Comparison of ENCODE assay signal across 18 cellular contexts in the genomic region with DNA sequence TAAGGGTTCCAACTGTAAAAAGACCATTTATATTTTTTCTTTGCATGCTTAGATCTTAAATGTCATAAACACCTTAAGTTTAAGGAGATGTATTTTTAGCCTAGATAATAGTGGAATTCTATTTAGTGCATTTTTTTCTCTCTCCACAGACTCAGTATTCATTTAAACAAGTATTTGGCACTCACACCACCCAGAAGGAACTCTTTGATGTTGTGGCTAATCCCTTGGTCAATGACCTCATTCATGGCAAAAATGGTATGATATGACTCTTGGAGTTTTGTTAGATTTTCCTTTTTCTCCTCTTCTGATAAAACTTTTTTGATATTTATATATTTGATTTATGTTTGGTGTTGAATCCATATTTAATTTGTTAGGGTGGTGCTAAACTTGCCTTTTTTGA. TPM values are rescaled to one million over a fixed set of nuclear protein-coding genes. Genes with fewer than 3 reads are reported as not detected.
A peak's percentile ranks its signal among the peaks of the same experiment; 100 is the strongest.
DNase-seq lines count a peak whose midpoint lies in the region; ATAC-seq and TF ChIP-seq lines count a peak whose summit lies in the region.
"Had no signal": no experiment of that assay in that cellular context is flagged by ENCODE, and none has a peak within 500 bp of the region (broad histone marks: within the 10 kb centered on the region; RNA-seq: fewer than 3 reads in every experiment).

No MANE protein-coding gene starts in this region.

- no peaks in the 10 kb centered on the region for H3K4me1 ChIP-seq in endodermal cell (ENCODE audit: control insufficient read depth, insufficient read depth, low read length)
- no peaks in the 10 kb centered on the region for H3K4me1 ChIP-seq in upper lobe of left lung
- H3K4me1 ChIP-seq in Peyer's patch: no peaks in the 10 kb centered on the region

- H3K27me3 Mint-ChIP-seq in endodermal cell (ENCODE audit: insufficient read depth) (no peaks in the 10 kb centered on the region), osteocyte (ENCODE audit: unreplicated experiment) (no peaks in the 10 kb centered on the region)
- H3K27me3 Mint-ChIP-seq: IgD-negative memory B cell had no signal

- TF ChIP-seq EP300 in upper lobe of left lung (IDR thresholded peaks at IDR 0.05): no peak

- no peak for TF ChIP-seq CTCF in endodermal cell (conservative IDR thresholded peaks at IDR 0.05)
- TF ChIP-seq CTCF in osteocyte (IDR thresholded peaks at IDR 0.05): no peak
- no peak for TF ChIP-seq CTCF in upper lobe of left lung (IDR thresholded peaks at IDR 0.05)
- no peak for TF ChIP-seq CTCF in Peyer's patch (IDR thresholded peaks at IDR 0.05)

- H3K27ac ChIP-seq in endodermal cell (ENCODE audit: low read depth, low read length) (no peak overlapping the region), upper lobe of left lung (no peak overlapping the region), Peyer's patch (no peak overlapping the region)

- in situ Hi-C loops in SK-MEL-5 (cut with HindIII; ENCODE audit: low pct_unique_long_range_greater_than_20kb, low sequenced_read_pairs): no loop called here

- H3K4me1 Mint-ChIP-seq in endodermal cell (no peaks in the 10 kb centered on the region), osteocyte (ENCODE audit: unreplicated experiment) (peaks cover 51% of the 10 kb centered on the region)

- ATAC-seq in upper lobe of left lung (ENCODE audit: low FRiP score in 2 of 2): no peak
- ATAC-seq: PC-3, T-cell had no signal

- DNase-seq in EL: peak; percentile 41
- peak; percentile 88 for DNase-seq in SK-MEL-5 (ENCODE audit: low read depth, low spot score)
- no peak for DNase-seq in endodermal cell
- DNase-seq in osteocyte (ENCODE audit: extremely low spot score, unreplicated experiment): no peak
- DNase-seq in KG1 (lab: John Stamatoyannopoulos, UW): no peak
- DNase-seq in NCI-H1694 (lab: John Stamatoyannopoulos, UW): no peak
- no peak for DNase-seq in upper lobe of left lung
- no peak for DNase-seq in Peyer's patch
- DNase-seq: CD4-positive, alpha-beta memory T cell; DMS79 treated with DMSO at 0.1 percent for 48 hours; GF-D8; NCI-H1436; NCI-H2081; NCI-H774; PC-3; SK-N-SH; T-cell had no signal

- TF ChIP-seq POLR2A in upper lobe of left lung (IDR thresholded peaks at IDR 0.05) (no peak), Peyer's patch (IDR thresholded peaks at IDR 0.05) (no peak)

- H3K36me3 ChIP-seq in endodermal cell (ENCODE audit: control insufficient read depth, insufficient read depth, low read length) (peaks cover 93% of the 10 kb centered on the region), upper lobe of left lung (peaks cover 0 to 4% (median 1%) of the 10 kb centered on the region in 4 donors), Peyer's patch (no peaks in the 10 kb centered on the region)

- no peak overlapping the region for H3K4me3 Mint-ChIP-seq in endodermal cell
- no peak overlapping the region for H3K4me3 Mint-ChIP-seq in osteocyte (ENCODE audit: unreplicated experiment)
- H3K4me3 Mint-ChIP-seq: CD4-positive, alpha-beta memory T cell; IgD-negative memory B cell; T-cell had no signal

- H3K27ac Mint-ChIP-seq in endodermal cell: peak overlapping the region; percentile 44
- H3K27ac Mint-ChIP-seq in osteocyte (ENCODE audit: unreplicated experiment): peak overlapping the region; percentile 91
- H3K27ac Mint-ChIP-seq: IgD-negative memory B cell, T-cell had no signal

- H3K27me3 ChIP-seq in endodermal cell (ENCODE audit: control insufficient read depth, insufficient read depth, low read length, poor library complexity, severe bottlenecking) (no peaks in the 10 kb centered on the region), upper lobe of left lung (no peaks in the 10 kb centered on the region), Peyer's patch (no peaks in the 10 kb centered on the region)

- H3K9me3 Mint-ChIP-seq in endodermal cell (no peaks in the 10 kb centered on the region), osteocyte (ENCODE audit: unreplicated experiment) (no peaks in the 10 kb centered on the region)
- H3K9me3 Mint-ChIP-seq: CD4-positive, alpha-beta memory T cell; IgD-negative memory B cell; T-cell had no signal

- no peak overlapping the region for H3K4me3 ChIP-seq in endodermal cell (ENCODE audit: low read length)
- no peak overlapping the region for H3K4me3 ChIP-seq in upper lobe of left lung
- no peak overlapping the region for H3K4me3 ChIP-seq in Peyer's patch

- H3K36me3 Mint-ChIP-seq in endodermal cell (ENCODE audit: low read depth) (peaks cover 66% of the 10 kb centered on the region), osteocyte (ENCODE audit: unreplicated experiment) (peaks cover 4% of the 10 kb centered on the region)
- H3K36me3 Mint-ChIP-seq: CD4-positive, alpha-beta memory T cell; T-cell had no signal

- H3K9ac ChIP-seq in endodermal cell (ENCODE audit: extremely low read depth, low read length, poor library complexity, severe bottlenecking): no peak overlapping the region
- H3K9ac ChIP-seq: SK-N-SH had no signal

- H3K9me3 ChIP-seq in endodermal cell (ENCODE audit: control insufficient read depth, low read length) (no peaks in the 10 kb centered on the region), upper lobe of left lung (no peaks in the 10 kb centered on the region), Peyer's patch (no peaks in the 10 kb centered on the region)
- H3K9me3 ChIP-seq: SK-N-SH had no signal

RNA-seq across cellular contexts. Expression of a gene that starts 7.3 kb away (rescaled TPM):
- 61.8 and 63.0 TPM in 2 replicates for total RNA-seq in SK-MEL-5 (2014; rRNA removed; shearing (Covaris generic))
- 42.0 and 65.2 TPM in 2 replicates for polyA plus RNA-seq in SK-MEL-5 (2015; cell fraction: cytosol; rRNA removed)
- 219 and 237 TPM in 2 replicates for polyA plus RNA-seq in SK-MEL-5 (2015; cell fraction: nucleus; rRNA removed)
- total RNA-seq in endodermal cell (10 to 100 TPM; 53.4 to 82.6 TPM), osteocyte (12.4 and 14.0 TPM in 2 replicates), upper lobe of left lung (1 to 10 TPM; 1.0 to 6.7 (median 3.7) TPM), Peyer's patch (10 to 100 TPM in 1 of 4 donors, 1 to 10 TPM in 3; 2.2 to 33.8 (median 6.0) TPM)
- 58.7 TPM for polyA plus RNA-seq in endodermal cell (2013, experiment 1 of 2)
- 62.1 TPM for polyA plus RNA-seq in endodermal cell (2013, experiment 2 of 2)
- polyA plus RNA-seq: CD4-positive, alpha-beta memory T cell had no signal

RNA-seq across cellular contexts. Expression of a gene that starts 31.1 kb away (rescaled TPM):
- 136 and 195 TPM in 2 replicates for total RNA-seq in SK-MEL-5 (2014; rRNA removed; shearing (Covaris generic))
- 749 and 862 TPM in 2 replicates for polyA plus RNA-seq in SK-MEL-5 (2015; cell fraction: cytosol; rRNA removed)
- 290 and 306 TPM in 2 replicates for polyA plus RNA-seq in SK-MEL-5 (2015; cell fraction: nucleus; rRNA removed)
- total RNA-seq in endodermal cell (1,000 to 10,000 TPM; 1,560 to 1,563 TPM), osteocyte (1,498 and 1,580 TPM in 2 replicates), upper lobe of left lung (1,000 to 10,000 TPM in 2 of 6 donors, 100 to 1,000 TPM in 4; 339 to 1,933 (median 538) TPM), Peyer's patch (100 to 1,000 TPM; 245 to 770 (median 386) TPM)
- polyA plus RNA-seq in endodermal cell (2013, experiment 1 of 2): 2,242 TPM
- 2,014 TPM for polyA plus RNA-seq in endodermal cell (2013, experiment 2 of 2)

Comparison
In these comparisons a context has a peak if more than half of its experiments do, and no peak if none do; other contexts are left out.
1. DNase-seq: peak in EL (single experiment) and SK-MEL-5 (single experiment); none in endodermal cell (single experiment), osteocyte (single experiment), KG1 (single experiment), NCI-H1694 (single experiment), upper lobe of left lung (0 of 2) and Peyer's patch (0 of 3).